Comparison of ENCODE assay signal across 8 cellular contexts in the genomic region with DNA sequence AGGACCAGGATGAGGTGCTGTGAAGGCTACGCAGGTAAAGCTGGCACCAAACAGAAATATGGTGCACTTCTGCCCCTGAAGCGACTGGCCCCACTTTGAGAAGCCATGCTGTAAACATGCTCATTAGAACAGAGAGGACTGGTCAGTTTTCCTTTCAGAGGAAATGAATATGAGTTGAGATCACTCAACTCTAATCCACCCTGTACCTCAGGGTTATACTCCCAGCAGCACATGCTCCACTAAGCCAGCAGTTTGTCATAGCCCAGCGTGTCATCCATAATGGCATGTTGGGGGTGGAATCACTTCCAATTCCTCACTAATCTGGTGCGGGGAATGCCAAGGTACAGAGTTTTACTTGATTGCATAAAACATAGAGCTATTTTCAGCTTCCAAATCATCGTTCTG.
DNase-seq lines count a peak whose midpoint lies in the region; FAIRE-seq lines count a peak whose summit lies in the region.

No MANE protein-coding gene starts in this region.

- H3K27me3 Mint-ChIP-seq in activated naive CD4-positive, alpha-beta T cell treated with anti-CD3 and anti-CD28 coated beads for 36 hours (ENCODE audit: low read depth): no peaks in the 10 kb centered on the region

- H3K36me3 Mint-ChIP-seq in activated naive CD4-positive, alpha-beta T cell treated with anti-CD3 and anti-CD28 coated beads for 36 hours (ENCODE audit: low read depth): peaks cover 3% of the 10 kb centered on the region

- DNase-seq in activated naive CD4-positive, alpha-beta T cell treated with anti-CD3 and anti-CD28 coated beads for 36 hours: no peak
- no peak for DNase-seq in activated naive CD4-positive, alpha-beta T cell (lab: John Stamatoyannopoulos, UW)
- DNase-seq in left kidney (ENCODE audit: low read depth, low spot score) (peak; percentile 47), urothelium cell line (ENCODE audit: low spot score) (peak; percentile 38), NCI-H2081 (lab: John Stamatoyannopoulos, UW) (no peak), NK-92 (lab: John Stamatoyannopoulos, UW; ENCODE audit: unreplicated experiment) (no peak)
- no peak for DNase-seq in stimulated activated CD4-positive, alpha-beta T cell treated with anti-CD3 and anti-CD28 coated beads, Interleukin-2, amount 100 ng/mL, for 24 hours

- no peaks in the 10 kb centered on the region for H3K9me3 Mint-ChIP-seq in activated naive CD4-positive, alpha-beta T cell treated with anti-CD3 and anti-CD28 coated beads for 36 hours

- H3K27ac Mint-ChIP-seq in activated naive CD4-positive, alpha-beta T cell treated with anti-CD3 and anti-CD28 coated beads for 36 hours: peak overlapping the region; percentile 89

- peaks cover 97% of the 10 kb centered on the region for H3K4me1 Mint-ChIP-seq in activated naive CD4-positive, alpha-beta T cell treated with anti-CD3 and anti-CD28 coated beads for 36 hours (ENCODE audit: low read depth)

- H3K27ac ChIP-seq in angular gyrus (ENCODE audit: low read depth, low read length): peak overlapping the region; percentile 22

- no peak overlapping the region for H3K4me3 Mint-ChIP-seq in activated naive CD4-positive, alpha-beta T cell treated with anti-CD3 and anti-CD28 coated beads for 36 hours

- FAIRE-seq in urothelium cell line (lab: Jason Lieb, UNC): no peak

- intact Hi-C loops in activated naive CD4-positive, alpha-beta T cell treated with anti-CD3 and anti-CD28 coated beads for 36 hours (cut with micrococcal nuclease): loop anchor here (10.0 kb wide), 1 partner anchor 698 kb away; no protein-coding TSS in a partner anchor

- CTCF ChIA-PET in activated naive CD4-positive, alpha-beta T cell treated with anti-CD3 and anti-CD28 coated beads for 36 hours (lab: Charles Lee): interaction anchor here (1.0 to 1.8 kb wide), 3 partner anchors 13 to 155 kb away, joined by 3 to 4 read pairs (median 3); no protein-coding TSS in a partner anchor

Comparison
In these comparisons a context has a peak if more than half of its experiments do, and no peak if none do; other contexts are left out.
1. DNase-seq: peak in left kidney (single experiment) and urothelium cell line (single experiment); none in activated naive CD4-positive, alpha-beta T cell treated with anti-CD3 and anti-CD28 coated beads for 36 hours (single experiment), activated naive CD4-positive, alpha-beta T cell (0 of 4), NCI-H2081 (0 of 2), NK-92 (single experiment) and stimulated activated CD4-positive, alpha-beta T cell treated with anti-CD3 and anti-CD28 coated beads, Interleukin-2, amount 100 ng/mL, for 24 hours (0 of 2).